Comparison of ENCODE assay signal across 22 cellular contexts in genomic region chr16:28204622-28205021, GRCh38. TPM values are rescaled to one million over a fixed set of nuclear protein-coding genes. Genes with fewer than 3 reads are reported as not detected.
DNase-seq lines count a peak whose midpoint lies in the region; ATAC-seq, FAIRE-seq and TF ChIP-seq lines count a peak whose summit lies in the region.
"Had no signal": no experiment of that assay in that cellular context is flagged by ENCODE, and none has a peak within 500 bp of the region (broad histone marks: within the 10 kb centered on the region; RNA-seq: fewer than 3 reads in every experiment).

No MANE protein-coding gene starts in this region.

- H3K4me3 Mint-ChIP-seq in chondrocyte (ENCODE audit: unreplicated experiment): no peak overlapping the region
- H3K4me3 Mint-ChIP-seq in stimulated activated memory B cell treated with anti-CD40 and anti-IgM and Interleukin-4, amounts not matched to agents 10 μg/mL and 1 μg/mL and 100 μg/mL, for 72 hours: no peak overlapping the region
- H3K4me3 Mint-ChIP-seq in activated CD4-positive, alpha-beta memory T cell treated with anti-CD3 and anti-CD28 coated beads, Interleukin-2, amount 10 ng/mL, durations not matched to agents 7 days and 5 days: no peak overlapping the region

- CTCF ChIA-PET in activated CD4-positive, alpha-beta memory T cell treated with anti-CD3 and anti-CD28 coated beads, Interleukin-2, amount 10 ng/mL, durations not matched to agents 7 days and 5 days (lab: Charles Lee): interaction anchor here (1.3 kb wide), 1 partner anchor 11 kb away, joined by 5 read pairs; no protein-coding TSS in a partner anchor

- no peak overlapping the region for H3K4me2 ChIP-seq in osteoblast (ENCODE audit: insufficient read depth, low read length)
- H3K4me2 ChIP-seq: PC-9 had no signal

- TF ChIP-seq POLR2A in GM12891 (IDR thresholded peaks at IDR 0.05; ENCODE audit: low read depth, low read length): no peak

- no peaks in the 10 kb centered on the region for H3K9me3 ChIP-seq in osteoblast (ENCODE audit: low read depth, low read length)
- H3K9me3 ChIP-seq: SJSA1 had no signal

- no peaks in the 10 kb centered on the region for H3K27me3 Mint-ChIP-seq in chondrocyte (ENCODE audit: low read depth)
- H3K27me3 Mint-ChIP-seq in stimulated activated memory B cell treated with anti-CD40 and anti-IgM and Interleukin-4, amounts not matched to agents 10 μg/mL and 1 μg/mL and 100 μg/mL, for 72 hours: no peaks in the 10 kb centered on the region
- no peaks in the 10 kb centered on the region for H3K27me3 Mint-ChIP-seq in activated CD4-positive, alpha-beta memory T cell treated with anti-CD3 and anti-CD28 coated beads, Interleukin-2, amount 10 ng/mL, durations not matched to agents 7 days and 5 days

- H4K20me1 ChIP-seq in osteoblast (ENCODE audit: insufficient read depth, low read length): peaks cover 59% of the 10 kb centered on the region

- no peak overlapping the region for H3K27ac Mint-ChIP-seq in chondrocyte (ENCODE audit: unreplicated experiment)
- no peak overlapping the region for H3K27ac Mint-ChIP-seq in stimulated activated memory B cell treated with anti-CD40 and anti-IgM and Interleukin-4, amounts not matched to agents 10 μg/mL and 1 μg/mL and 100 μg/mL, for 72 hours
- no peak overlapping the region for H3K27ac Mint-ChIP-seq in activated CD4-positive, alpha-beta memory T cell treated with anti-CD3 and anti-CD28 coated beads, Interleukin-2, amount 10 ng/mL, durations not matched to agents 7 days and 5 days

- peaks cover 28% of the 10 kb centered on the region for H3K4me1 Mint-ChIP-seq in chondrocyte (ENCODE audit: low read depth)
- H3K4me1 Mint-ChIP-seq in stimulated activated memory B cell treated with anti-CD40 and anti-IgM and Interleukin-4, amounts not matched to agents 10 μg/mL and 1 μg/mL and 100 μg/mL, for 72 hours: peaks cover 27% of the 10 kb centered on the region
- peaks cover 45% of the 10 kb centered on the region for H3K4me1 Mint-ChIP-seq in activated CD4-positive, alpha-beta memory T cell treated with anti-CD3 and anti-CD28 coated beads, Interleukin-2, amount 10 ng/mL, durations not matched to agents 7 days and 5 days

- no peaks in the 10 kb centered on the region for H3K27me3 ChIP-seq in osteoblast (ENCODE audit: insufficient read depth, low read length)
- H3K27me3 ChIP-seq: SJSA1 had no signal

- no peak for TF ChIP-seq CTCF in chondrocyte (IDR thresholded peaks at IDR 0.05)
- no peak for TF ChIP-seq CTCF in osteoblast (IDR thresholded peaks at IDR 0.05; ENCODE audit: extremely low read depth, low read depth, low read length)

- H3K36me3 ChIP-seq in osteoblast (ENCODE audit: insufficient read depth, low read length): peaks cover 85% of the 10 kb centered on the region

- peaks cover 2% of the 10 kb centered on the region for H3K4me1 ChIP-seq in osteoblast (ENCODE audit: insufficient read depth, low read length)

- no peaks in the 10 kb centered on the region for H3K9me3 Mint-ChIP-seq in chondrocyte (ENCODE audit: low read depth)
- H3K9me3 Mint-ChIP-seq in stimulated activated memory B cell treated with anti-CD40 and anti-IgM and Interleukin-4, amounts not matched to agents 10 μg/mL and 1 μg/mL and 100 μg/mL, for 72 hours: no peaks in the 10 kb centered on the region
- no peaks in the 10 kb centered on the region for H3K9me3 Mint-ChIP-seq in activated CD4-positive, alpha-beta memory T cell treated with anti-CD3 and anti-CD28 coated beads, Interleukin-2, amount 10 ng/mL, durations not matched to agents 7 days and 5 days

- FAIRE-seq in GM12891 (lab: Jason Lieb, UNC): no peak

- POLR2A ChIA-PET in activated CD4-positive, alpha-beta memory T cell treated with anti-CD3 and anti-CD28 coated beads, Interleukin-2, amount 10 ng/mL, durations not matched to agents 7 days and 5 days (lab: Charles Lee): interaction anchor here (0.8 to 3.4 kb wide), 4 partner anchors 11 to 63 kb away, joined by 3 to 21 read pairs (median 4); no protein-coding TSS in a partner anchor

- H3K4me3 ChIP-seq in osteoblast (ENCODE audit: insufficient read depth, low read length): no peak overlapping the region
- H3K4me3 ChIP-seq: GM23248, PC-9, SJSA1 had no signal

- no peak overlapping the region for H2AFZ ChIP-seq in osteoblast (ENCODE audit: low read length)
- H2AFZ ChIP-seq: GM23248, PC-9 had no signal

- peaks cover 98% of the 10 kb centered on the region for H3K79me2 ChIP-seq in osteoblast (ENCODE audit: insufficient read depth, low read length)

- no peak for DNase-seq in GM12891 (ENCODE audit: insufficient read length, low spot score)
- DNase-seq in chondrocyte (ENCODE audit: low spot score): peak; percentile 13
- no peak for DNase-seq in osteoblast (ENCODE audit: insufficient read length, low spot score, missing footprints)
- no peak for DNase-seq in kidney glomerular epithelial cell (lab: John Stamatoyannopoulos, UW)
- DNase-seq in NCI-H1694 (lab: John Stamatoyannopoulos, UW): no peak
- DNase-seq in activated CD4-positive, alpha-beta memory T cell treated with anti-CD3 and anti-CD28 coated beads, Interleukin-2, amount 10 ng/mL, durations not matched to agents 7 days and 5 days: no peak
- DNase-seq: DMS153; GM23248; H7; Karpas-422; NCI-H1092 treated with DMSO at 0.1 percent for 48 hours; NCI-H1436 treated with DMSO at 0.1 percent for 48 hours; NCI-H2029; NCI-H446 treated with DMSO at 0.1 percent for 48 hours; NCI-H526; NCI-H82; NK-92 treated with Interleukin-12 subunit alpha and Interleukin-12 subunit beta, amount 100 ng/mL, for 24 hours; PC-9; Right ventricle myocardium superior had no signal

- peak overlapping the region; percentile 12 for H3K27ac ChIP-seq in osteoblast (ENCODE audit: low read depth, low read length)
- H3K27ac ChIP-seq: C4-2B, GM23248, PC-9, SJSA1 had no signal

- no peak for ATAC-seq in stimulated activated memory B cell treated with anti-CD40 and anti-IgM and Interleukin-4, amounts not matched to agents 10 μg/mL and 1 μg/mL and 100 μg/mL, for 72 hours

- peaks cover 16% of the 10 kb centered on the region for H3K36me3 Mint-ChIP-seq in chondrocyte (ENCODE audit: low read depth)
- peaks cover 35% of the 10 kb centered on the region for H3K36me3 Mint-ChIP-seq in stimulated activated memory B cell treated with anti-CD40 and anti-IgM and Interleukin-4, amounts not matched to agents 10 μg/mL and 1 μg/mL and 100 μg/mL, for 72 hours
- peaks cover 46% of the 10 kb centered on the region for H3K36me3 Mint-ChIP-seq in activated CD4-positive, alpha-beta memory T cell treated with anti-CD3 and anti-CD28 coated beads, Interleukin-2, amount 10 ng/mL, durations not matched to agents 7 days and 5 days (ENCODE audit: low read depth)

TF ChIP-seq in GM12891, 5 proteins besides CTCF, POLR2A, EP300 and RAD21:
- TF ChIP-seq SPI1 (IDR thresholded peaks at IDR 0.05; ENCODE audit: low read depth, low read length): no peak
- TF ChIP-seq POLR2AphosphoS5 (IDR thresholded peaks at IDR 0.05; ENCODE audit: low read depth, low read length): peak; percentile 12; the same call in 1 of the 2 replicates
- no peak for TF ChIP-seq POU2F2 (IDR thresholded peaks at IDR 0.05; ENCODE audit: low read depth, low read length)

RNA-seq across cellular contexts. Expression of gene XPO6, which starts 7.1 kb away (rescaled TPM):
- polyA plus RNA-seq in GM12891 (2012; ENCODE audit: low read depth, missing spikeins): 96.3 TPM
- 124 to 133 TPM (median 128 TPM) in 3 replicates for total RNA-seq in chondrocyte
- total RNA-seq in osteoblast: 82.2 and 102 TPM in 2 replicates
- total RNA-seq in activated CD4-positive, alpha-beta memory T cell treated with anti-CD3 and anti-CD28 coated beads, Interleukin-2, amount 10 ng/mL, durations not matched to agents 7 days and 5 days: 100 to 1,000 TPM; 218 to 223 TPM
